ENCODE assay signal across 17 cellular contexts in genomic region chr11:36222755-36223635, GRCh38.
DNase-seq lines count a peak whose midpoint lies in the region; ATAC-seq lines count a peak whose summit lies in the region.
"Had no signal": no experiment of that assay in that cellular context is flagged by ENCODE, and none has a peak within 500 bp of the region (broad histone marks: within the 10 kb centered on the region; RNA-seq: fewer than 3 reads in every experiment).

No MANE protein-coding gene starts in this region.

- H3K9me3 ChIP-seq in mesodermal cell (ENCODE audit: control insufficient read depth, low read length), result peaks cover 13% of the 10 kb centered on the region

- H3K4me3 ChIP-seq in mesodermal cell (ENCODE audit: extremely low read depth, insufficient read depth, low read length, poor library complexity, severe bottlenecking), result no peak overlapping the region
- H3K4me3 ChIP-seq: skin epidermis had no signal

- H3K4me1 ChIP-seq in mesodermal cell (ENCODE audit: control insufficient read depth, insufficient read depth, low read length, poor library complexity, severe bottlenecking), result peaks cover 14% of the 10 kb centered on the region

- peak; percentile 26 for DNase-seq in A172 (ENCODE audit: low spot score)
- peak; percentile 43 for DNase-seq in M059J (ENCODE audit: low read depth)
- peak; percentile 64 for DNase-seq in cerebellar cortex (ENCODE audit: low spot score)
- DNase-seq in HuH-7.5 (ENCODE audit: low spot score), result no peak
- DNase-seq in NCI-H748 (lab: John Stamatoyannopoulos, UW; ENCODE audit: unreplicated experiment), result no peak
- DNase-seq: Calu3, H7, Kasumi-1, NCI-H2081 had no signal

- ATAC-seq in HG02623 (IDR thresholded peaks at IDR 0.05; ENCODE audit: unreplicated experiment) (no peak), GM18519 (IDR thresholded peaks at IDR 0.05; ENCODE audit: low FRiP score, unreplicated experiment) (no peak)
- ATAC-seq: activated naive CD4-positive, alpha-beta T cell treated with anti-CD3 and anti-CD28 coated beads, Interleukin-2, amount 50 U/mL, for 72 hours had no signal

- 88 to 94% methylated on average over 14 of the region's 15 CpGs for WGBS in mesodermal cell (ENCODE audit: insufficient coverage in 2 of 2), 2 experiments

- H3K27ac ChIP-seq in mesodermal cell (ENCODE audit: low read depth, low read length, severe bottlenecking), result peak overlapping the region; percentile 37
- H3K27ac ChIP-seq: epithelial cell of prostate, HL-60, neutrophil had no signal

- H3K36me3 ChIP-seq in mesodermal cell (ENCODE audit: control insufficient read depth, insufficient read depth, low read length), result peaks cover 26% of the 10 kb centered on the region
- H3K36me3 ChIP-seq: neutrophil had no signal

Comparison
In these comparisons a context has a peak if more than half of its experiments do, and no peak if none do; other contexts are left out.
1. DNase-seq: peak in A172 (single experiment), M059J (single experiment) and cerebellar cortex (single experiment); none in HuH-7.5 (single experiment) and NCI-H748 (single experiment).